1 cellular context compared by ENCODE assay signal in the genomic region with DNA sequence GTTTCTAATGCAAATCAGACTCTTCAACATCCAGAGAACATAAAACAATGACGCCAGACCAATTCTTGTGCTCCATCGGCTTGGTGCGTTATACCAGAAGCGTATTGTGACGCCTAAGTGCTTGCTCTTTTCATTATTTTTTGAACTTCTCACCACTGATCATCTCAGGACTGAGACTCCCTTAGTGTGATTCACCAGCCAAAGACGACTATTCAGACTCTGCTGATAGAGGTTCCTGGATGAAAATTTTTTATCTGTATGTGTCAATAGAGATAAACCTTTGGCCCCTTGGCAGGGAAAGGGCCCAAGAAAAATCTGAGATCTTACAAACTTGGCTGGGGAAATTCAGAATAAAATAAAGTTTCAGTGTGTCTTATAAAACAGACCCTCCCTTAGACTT.
TF ChIP-seq lines count a peak whose summit lies in the region.

No MANE protein-coding gene starts in this region.

TF ChIP-seq in GM23338, 12 proteins besides CTCF, POLR2A, EP300 and RAD21:
- TF ChIP-seq, protein P1, sequence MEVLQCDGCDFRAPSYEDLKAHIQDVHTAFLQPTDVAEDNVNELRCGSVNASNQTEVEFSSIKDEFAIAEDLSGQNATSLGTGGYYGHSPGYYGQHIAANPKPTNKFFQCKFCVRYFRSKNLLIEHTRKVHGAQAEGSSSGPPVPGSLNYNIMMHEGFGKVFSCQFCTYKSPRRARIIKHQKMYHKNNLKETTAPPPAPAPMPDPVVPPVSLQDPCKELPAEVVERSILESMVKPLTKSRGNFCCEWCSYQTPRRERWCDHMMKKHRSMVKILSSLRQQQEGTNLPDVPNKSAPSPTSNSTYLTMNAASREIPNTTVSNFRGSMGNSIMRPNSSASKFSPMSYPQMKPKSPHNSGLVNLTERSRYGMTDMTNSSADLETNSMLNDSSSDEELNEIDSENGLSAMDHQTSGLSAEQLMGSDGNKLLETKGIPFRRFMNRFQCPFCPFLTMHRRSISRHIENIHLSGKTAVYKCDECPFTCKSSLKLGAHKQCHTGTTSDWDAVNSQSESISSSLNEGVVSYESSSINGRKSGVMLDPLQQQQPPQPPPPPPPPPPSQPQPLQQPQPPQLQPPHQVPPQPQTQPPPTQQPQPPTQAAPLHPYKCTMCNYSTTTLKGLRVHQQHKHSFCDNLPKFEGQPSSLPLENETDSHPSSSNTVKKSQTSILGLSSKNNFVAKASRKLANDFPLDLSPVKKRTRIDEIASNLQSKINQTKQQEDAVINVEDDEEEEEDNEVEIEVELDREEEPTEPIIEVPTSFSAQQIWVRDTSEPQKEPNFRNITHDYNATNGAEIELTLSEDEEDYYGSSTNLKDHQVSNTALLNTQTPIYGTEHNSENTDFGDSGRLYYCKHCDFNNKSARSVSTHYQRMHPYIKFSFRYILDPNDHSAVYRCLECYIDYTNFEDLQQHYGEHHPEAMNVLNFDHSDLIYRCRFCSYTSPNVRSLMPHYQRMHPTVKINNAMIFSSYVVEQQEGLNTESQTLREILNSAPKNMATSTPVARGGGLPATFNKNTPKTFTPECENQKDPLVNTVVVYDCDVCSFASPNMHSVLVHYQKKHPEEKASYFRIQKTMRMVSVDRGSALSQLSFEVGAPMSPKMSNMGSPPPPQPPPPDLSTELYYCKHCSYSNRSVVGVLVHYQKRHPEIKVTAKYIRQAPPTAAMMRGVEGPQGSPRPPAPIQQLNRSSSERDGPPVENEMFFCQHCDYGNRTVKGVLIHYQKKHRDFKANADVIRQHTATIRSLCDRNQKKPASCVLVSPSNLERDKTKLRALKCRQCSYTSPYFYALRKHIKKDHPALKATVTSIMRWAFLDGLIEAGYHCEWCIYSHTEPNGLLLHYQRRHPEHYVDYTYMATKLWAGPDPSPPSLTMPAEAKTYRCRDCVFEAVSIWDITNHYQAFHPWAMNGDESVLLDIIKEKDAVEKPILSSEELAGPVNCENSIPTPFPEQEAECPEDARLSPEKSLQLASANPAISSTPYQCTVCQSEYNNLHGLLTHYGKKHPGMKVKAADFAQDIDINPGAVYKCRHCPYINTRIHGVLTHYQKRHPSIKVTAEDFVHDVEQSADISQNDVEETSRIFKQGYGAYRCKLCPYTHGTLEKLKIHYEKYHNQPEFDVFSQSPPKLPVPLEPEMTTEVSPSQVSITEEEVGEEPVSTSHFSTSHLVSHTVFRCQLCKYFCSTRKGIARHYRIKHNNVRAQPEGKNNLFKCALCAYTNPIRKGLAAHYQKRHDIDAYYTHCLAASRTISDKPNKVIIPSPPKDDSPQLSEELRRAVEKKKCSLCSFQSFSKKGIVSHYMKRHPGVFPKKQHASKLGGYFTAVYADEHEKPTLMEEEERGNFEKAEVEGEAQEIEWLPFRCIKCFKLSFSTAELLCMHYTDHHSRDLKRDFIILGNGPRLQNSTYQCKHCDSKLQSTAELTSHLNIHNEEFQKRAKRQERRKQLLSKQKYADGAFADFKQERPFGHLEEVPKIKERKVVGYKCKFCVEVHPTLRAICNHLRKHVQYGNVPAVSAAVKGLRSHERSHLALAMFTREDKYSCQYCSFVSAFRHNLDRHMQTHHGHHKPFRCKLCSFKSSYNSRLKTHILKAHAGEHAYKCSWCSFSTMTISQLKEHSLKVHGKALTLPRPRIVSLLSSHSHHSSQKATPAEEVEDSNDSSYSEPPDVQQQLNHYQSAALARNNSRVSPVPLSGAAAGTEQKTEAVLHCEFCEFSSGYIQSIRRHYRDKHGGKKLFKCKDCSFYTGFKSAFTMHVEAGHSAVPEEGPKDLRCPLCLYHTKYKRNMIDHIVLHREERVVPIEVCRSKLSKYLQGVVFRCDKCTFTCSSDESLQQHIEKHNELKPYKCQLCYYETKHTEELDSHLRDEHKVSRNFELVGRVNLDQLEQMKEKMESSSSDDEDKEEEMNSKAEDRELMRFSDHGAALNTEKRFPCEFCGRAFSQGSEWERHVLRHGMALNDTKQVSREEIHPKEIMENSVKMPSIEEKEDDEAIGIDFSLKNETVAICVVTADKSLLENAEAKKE (CRISPR knock-in tag; IDR thresholded peaks at IDR 0.05), result no peak
- TF ChIP-seq, protein P2, sequence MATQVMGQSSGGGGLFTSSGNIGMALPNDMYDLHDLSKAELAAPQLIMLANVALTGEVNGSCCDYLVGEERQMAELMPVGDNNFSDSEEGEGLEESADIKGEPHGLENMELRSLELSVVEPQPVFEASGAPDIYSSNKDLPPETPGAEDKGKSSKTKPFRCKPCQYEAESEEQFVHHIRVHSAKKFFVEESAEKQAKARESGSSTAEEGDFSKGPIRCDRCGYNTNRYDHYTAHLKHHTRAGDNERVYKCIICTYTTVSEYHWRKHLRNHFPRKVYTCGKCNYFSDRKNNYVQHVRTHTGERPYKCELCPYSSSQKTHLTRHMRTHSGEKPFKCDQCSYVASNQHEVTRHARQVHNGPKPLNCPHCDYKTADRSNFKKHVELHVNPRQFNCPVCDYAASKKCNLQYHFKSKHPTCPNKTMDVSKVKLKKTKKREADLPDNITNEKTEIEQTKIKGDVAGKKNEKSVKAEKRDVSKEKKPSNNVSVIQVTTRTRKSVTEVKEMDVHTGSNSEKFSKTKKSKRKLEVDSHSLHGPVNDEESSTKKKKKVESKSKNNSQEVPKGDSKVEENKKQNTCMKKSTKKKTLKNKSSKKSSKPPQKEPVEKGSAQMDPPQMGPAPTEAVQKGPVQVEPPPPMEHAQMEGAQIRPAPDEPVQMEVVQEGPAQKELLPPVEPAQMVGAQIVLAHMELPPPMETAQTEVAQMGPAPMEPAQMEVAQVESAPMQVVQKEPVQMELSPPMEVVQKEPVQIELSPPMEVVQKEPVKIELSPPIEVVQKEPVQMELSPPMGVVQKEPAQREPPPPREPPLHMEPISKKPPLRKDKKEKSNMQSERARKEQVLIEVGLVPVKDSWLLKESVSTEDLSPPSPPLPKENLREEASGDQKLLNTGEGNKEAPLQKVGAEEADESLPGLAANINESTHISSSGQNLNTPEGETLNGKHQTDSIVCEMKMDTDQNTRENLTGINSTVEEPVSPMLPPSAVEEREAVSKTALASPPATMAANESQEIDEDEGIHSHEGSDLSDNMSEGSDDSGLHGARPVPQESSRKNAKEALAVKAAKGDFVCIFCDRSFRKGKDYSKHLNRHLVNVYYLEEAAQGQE (IDR thresholded peaks at IDR 0.05; ENCODE audit: unreplicated experiment), result no peak
- TF ChIP-seq EZH2phosphoT487 (IDR thresholded peaks at IDR 0.05; ENCODE audit: unreplicated experiment) (no peak), ZNF114 (CRISPR knock-in tag; IDR thresholded peaks at IDR 0.05) (no peak), STAT1 (IDR thresholded peaks at IDR 0.05; ENCODE audit: unreplicated experiment) (no peak), ZNF331 (CRISPR knock-in tag; IDR thresholded peaks at IDR 0.05; ENCODE audit: low read depth) (no peak), JUNB (IDR thresholded peaks at IDR 0.05; ENCODE audit: unreplicated experiment) (no peak), NANOG (IDR thresholded peaks at IDR 0.05; ENCODE audit: borderline replicate concordance) (no peak), CREB1 (CRISPR knock-in tag; IDR thresholded peaks at IDR 0.05; ENCODE audit: low read depth) (no peak), EZH2 (IDR thresholded peaks at IDR 0.05; ENCODE audit: low read depth, unreplicated experiment) (no peak), POLR2AphosphoS5 (IDR thresholded peaks at IDR 0.05; ENCODE audit: low read depth) (no peak)
- TF ChIP-seq, protein P3, sequence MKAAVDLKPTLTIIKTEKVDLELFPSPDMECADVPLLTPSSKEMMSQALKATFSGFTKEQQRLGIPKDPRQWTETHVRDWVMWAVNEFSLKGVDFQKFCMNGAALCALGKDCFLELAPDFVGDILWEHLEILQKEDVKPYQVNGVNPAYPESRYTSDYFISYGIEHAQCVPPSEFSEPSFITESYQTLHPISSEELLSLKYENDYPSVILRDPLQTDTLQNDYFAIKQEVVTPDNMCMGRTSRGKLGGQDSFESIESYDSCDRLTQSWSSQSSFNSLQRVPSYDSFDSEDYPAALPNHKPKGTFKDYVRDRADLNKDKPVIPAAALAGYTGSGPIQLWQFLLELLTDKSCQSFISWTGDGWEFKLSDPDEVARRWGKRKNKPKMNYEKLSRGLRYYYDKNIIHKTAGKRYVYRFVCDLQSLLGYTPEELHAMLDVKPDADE (IDR thresholded peaks at IDR 0.05), result no peak
